21 cellular contexts compared by ENCODE assay signal in genomic region chr5:5298841-5299543, GRCh38.
DNase-seq lines count a peak whose midpoint lies in the region; ATAC-seq and TF ChIP-seq lines count a peak whose summit lies in the region.
"Had no signal": no experiment of that assay in that cellular context is flagged by ENCODE, and none has a peak within 500 bp of the region (broad histone marks: within the 10 kb centered on the region; RNA-seq: fewer than 3 reads in every experiment).

No MANE protein-coding gene starts in this region.

- no peak for ATAC-seq in activated CD4-positive, CD25-positive, alpha-beta regulatory T cell treated with anti-CD3 and anti-CD28 coated beads, Interleukin-2, amount 50 U/mL, for 24 hours
- ATAC-seq: Panc1, T-cell had no signal

- no peak for TF ChIP-seq POLR2A in uterus (IDR thresholded peaks at IDR 0.05)

- H3K9me3 ChIP-seq in hepatocyte (ENCODE audit: low read depth) (no peaks in the 10 kb centered on the region), neuron (ENCODE audit: low read length) (no peaks in the 10 kb centered on the region), uterus (no peaks in the 10 kb centered on the region)

- H3K27me3 ChIP-seq in hepatocyte (no peaks in the 10 kb centered on the region), neuron (ENCODE audit: insufficient read depth, low read length) (no peaks in the 10 kb centered on the region), uterus (no peaks in the 10 kb centered on the region)
- H3K27me3 ChIP-seq: BLaER1 had no signal

- TF ChIP-seq CTCF in hepatocyte (IDR thresholded peaks at IDR 0.05; ENCODE audit: poor library complexity), result no peak
- TF ChIP-seq CTCF in uterus (IDR thresholded peaks at IDR 0.05), result no peak

- H3K79me2 ChIP-seq in hepatocyte, result no peaks in the 10 kb centered on the region

- H2AFZ ChIP-seq in hepatocyte (no peak overlapping the region), neuron (ENCODE audit: low read depth, low read length) (peak overlapping the region; percentile 30)

- H3K4me1 ChIP-seq in hepatocyte (ENCODE audit: insufficient read depth) (no peaks in the 10 kb centered on the region), neuron (ENCODE audit: insufficient read depth, low read length) (no peaks in the 10 kb centered on the region), uterus (no peaks in the 10 kb centered on the region)

- no peaks in the 10 kb centered on the region for H4K20me1 ChIP-seq in hepatocyte (ENCODE audit: insufficient read depth, poor library complexity, severe bottlenecking)
- H4K20me1 ChIP-seq: BLaER1 had no signal

- no peaks in the 10 kb centered on the region for H3K36me3 ChIP-seq in hepatocyte (replicated peaks; ENCODE audit: insufficient read depth, low read depth)
- H3K36me3 ChIP-seq in neuron (ENCODE audit: insufficient read depth, low read length), result no peaks in the 10 kb centered on the region
- H3K36me3 ChIP-seq in uterus, result no peaks in the 10 kb centered on the region
- H3K36me3 ChIP-seq: BLaER1 had no signal

- DNase-seq in NCI-H345 (lab: John Stamatoyannopoulos, UW), result peak; percentile 25
- no peak for DNase-seq in NCI-H345 treated with DMSO at 0.1 percent for 48 hours (lab: John Stamatoyannopoulos, UW; ENCODE audit: unreplicated experiment)
- peak; percentile 47 for DNase-seq in NCI-H1105 treated with DMSO at 0.1 percent for 48 hours (lab: John Stamatoyannopoulos, UW)
- DNase-seq in hepatocyte (ENCODE audit: low spot score), result no peak
- DNase-seq in GM03348 (ENCODE audit: low spot score), result no peak
- DNase-seq in uterus, result no peak
- DNase-seq: Calu3; CD4-positive, alpha-beta memory T cell; DND-41; H7; Karpas-422; NCI-H1436 treated with DMSO at 0.1 percent for 48 hours; NCI-H2081 treated with DMSO at 0.1 percent for 48 hours; NCI-H2227 treated with DMSO at 0.1 percent for 48 hours; NCI-H524 treated with DMSO at 0.1 percent for 48 hours; T-cell had no signal

- no peak overlapping the region for H3K4me2 ChIP-seq in hepatocyte
- H3K4me2 ChIP-seq: BLaER1 had no signal

- H3K27ac ChIP-seq in hepatocyte (peak overlapping the region; percentile 58), uterus (no peak overlapping the region)
- H3K27ac ChIP-seq: BLaER1, HL-60 had no signal

- intact Hi-C loops in uterus (cut with DNase I; ENCODE audit: low total_unique reads), result no loop called here

- no peak overlapping the region for H3K4me3 ChIP-seq in hepatocyte
- no peak overlapping the region for H3K4me3 ChIP-seq in neuron (ENCODE audit: low read length)
- H3K4me3 ChIP-seq in uterus, result no peak overlapping the region
- H3K4me3 ChIP-seq: BLaER1 had no signal

- 81% methylated on average over 13 of the region's 13 CpGs for WGBS in hepatocyte (ENCODE audit: low lambda C conversion rate, missing lambda C conversion rate)

- H3K9me2 ChIP-seq in hepatocyte (replicated peaks; ENCODE audit: insufficient read depth), result no peaks in the 10 kb centered on the region

Comparison
In these comparisons a context has a peak if more than half of its experiments do, and no peak if none do; other contexts are left out.
1. DNase-seq: peak in NCI-H345 (single experiment) and NCI-H1105 treated with DMSO at 0.1 percent for 48 hours (single experiment); none in NCI-H345 treated with DMSO at 0.1 percent for 48 hours (single experiment), hepatocyte (single experiment), GM03348 (single experiment) and uterus (0 of 2).